In the genomic region with DNA sequence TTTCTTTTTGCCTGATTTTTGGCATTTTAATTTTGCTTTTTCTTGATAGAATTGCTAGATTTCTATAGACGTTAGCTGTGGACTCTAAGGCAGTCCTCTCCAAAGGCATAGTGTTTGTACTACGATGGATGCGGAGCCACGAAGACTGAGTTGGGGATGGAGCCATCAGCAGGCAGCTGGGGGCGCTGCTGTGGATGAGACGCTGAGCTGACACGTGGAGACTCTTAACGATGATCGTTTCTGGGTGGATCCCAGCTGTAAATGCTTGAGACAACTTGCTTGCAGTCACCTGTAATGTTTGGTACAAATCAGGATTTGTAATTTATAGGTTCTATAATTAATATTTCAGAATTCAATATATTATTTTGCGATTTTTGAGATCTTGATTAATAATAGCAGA, we compare ENCODE assay signal across 1 cellular context.
A peak's percentile ranks its signal among the peaks of the same experiment; 100 is the strongest.
TF ChIP-seq lines count a peak whose summit lies in the region.

No MANE protein-coding gene starts in this region.

TF ChIP-seq in HepG2, 621 proteins besides CTCF, POLR2A, EP300 and RAD21:
- TF ChIP-seq PLRG1 (conservative IDR thresholded peaks at IDR 0.05) (no peak), ZNF451 (CRISPR knock-in tag; IDR thresholded peaks at IDR 0.05) (no peak), GTF3A (CRISPR knock-in tag; conservative IDR thresholded peaks at IDR 0.05) (no peak), ZNF296 (CRISPR knock-in tag; conservative IDR thresholded peaks at IDR 0.05) (no peak), SUZ12 (IDR thresholded peaks at IDR 0.05; ENCODE audit: low read depth, low read length) (no peak), KLF9 (CRISPR knock-in tag; IDR thresholded peaks at IDR 0.05; ENCODE audit: low read depth) (no peak), KLF11 (CRISPR knock-in tag; IDR thresholded peaks at IDR 0.05) (no peak), ZBTB38 (CRISPR knock-in tag; IDR thresholded peaks at IDR 0.05) (0 out of 2 replicates have a peak, but pooled peaks have one; percentile 71), NFATC3 (CRISPR knock-in tag; IDR thresholded peaks at IDR 0.05) (no peak), ZNF569 (CRISPR knock-in tag; IDR thresholded peaks at IDR 0.05; ENCODE audit: borderline replicate concordance) (no peak), NR2F6 (IDR thresholded peaks at IDR 0.05) (no peak), NR2F6 (CRISPR knock-in tag; IDR thresholded peaks at IDR 0.05) (peak; percentile 8; the same call in 1 of the 2 replicates), HOXA3 (CRISPR knock-in tag; IDR thresholded peaks at IDR 0.05) (no peak), AGO2 (optimal IDR thresholded peaks at IDR 0.05; ENCODE audit: low read depth, low read length) (no peak), ZSCAN30 (CRISPR knock-in tag; IDR thresholded peaks at IDR 0.05) (no peak), DNMT3B (CRISPR knock-in tag; conservative IDR thresholded peaks at IDR 0.05) (no peak), STAG1 (CRISPR knock-in tag; IDR thresholded peaks at IDR 0.05) (no peak), NKX3-1 (CRISPR knock-in tag; IDR thresholded peaks at IDR 0.05) (no peak), ELF4 (CRISPR knock-in tag; IDR thresholded peaks at IDR 0.05; ENCODE audit: borderline replicate concordance) (no peak), TOPORS (CRISPR knock-in tag; IDR thresholded peaks at IDR 0.05) (no peak), NFE2L1 (CRISPR knock-in tag; IDR thresholded peaks at IDR 0.05; ENCODE audit: borderline replicate concordance) (no peak), GFI1 (CRISPR knock-in tag; IDR thresholded peaks at IDR 0.05; ENCODE audit: borderline replicate concordance) (no peak), KLF6 (CRISPR knock-in tag; IDR thresholded peaks at IDR 0.05) (no peak), ZNF572 (CRISPR knock-in tag; IDR thresholded peaks at IDR 0.05) (no peak), ARNT2 (CRISPR knock-in tag; IDR thresholded peaks at IDR 0.05; ENCODE audit: low read depth) (no peak), NRL (CRISPR knock-in tag; IDR thresholded peaks at IDR 0.05; ENCODE audit: borderline replicate concordance) (no peak), ZNF841 (CRISPR knock-in tag; IDR thresholded peaks at IDR 0.05; ENCODE audit: borderline replicate concordance) (no peak), ZFP82 (CRISPR knock-in tag; IDR thresholded peaks at IDR 0.05; ENCODE audit: borderline replicate concordance) (no peak), SNAPC2 (CRISPR knock-in tag; IDR thresholded peaks at IDR 0.05) (no peak), TAF1 (CRISPR knock-in tag; IDR thresholded peaks at IDR 0.05) (no peak), TSC22D2 (CRISPR knock-in tag; IDR thresholded peaks at IDR 0.05; ENCODE audit: borderline replicate concordance) (no peak), SMARCE1 (IDR thresholded peaks at IDR 0.05; ENCODE audit: borderline replicate concordance) (no peak)
- TF ChIP-seq, protein P1, sequence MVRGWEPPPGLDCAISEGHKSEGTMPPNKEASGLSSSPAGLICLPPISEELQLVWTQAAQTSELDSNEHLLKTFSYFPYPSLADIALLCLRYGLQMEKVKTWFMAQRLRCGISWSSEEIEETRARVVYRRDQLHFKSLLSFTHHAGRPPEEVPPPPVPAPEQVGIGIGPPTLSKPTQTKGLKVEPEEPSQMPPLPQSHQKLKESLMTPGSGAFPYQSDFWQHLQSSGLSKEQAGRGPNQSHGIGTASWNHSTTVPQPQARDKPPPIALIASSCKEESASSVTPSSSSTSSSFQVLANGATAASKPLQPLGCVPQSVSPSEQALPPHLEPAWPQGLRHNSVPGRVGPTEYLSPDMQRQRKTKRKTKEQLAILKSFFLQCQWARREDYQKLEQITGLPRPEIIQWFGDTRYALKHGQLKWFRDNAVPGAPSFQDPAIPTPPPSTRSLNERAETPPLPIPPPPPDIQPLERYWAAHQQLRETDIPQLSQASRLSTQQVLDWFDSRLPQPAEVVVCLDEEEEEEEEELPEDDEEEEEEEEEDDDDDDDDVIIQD (CRISPR knock-in tag; IDR thresholded peaks at IDR 0.05; ENCODE audit: low read depth) = 0 out of 2 replicates have a peak, but pooled peaks have one; percentile 24
- TF ChIP-seq, protein P2, sequence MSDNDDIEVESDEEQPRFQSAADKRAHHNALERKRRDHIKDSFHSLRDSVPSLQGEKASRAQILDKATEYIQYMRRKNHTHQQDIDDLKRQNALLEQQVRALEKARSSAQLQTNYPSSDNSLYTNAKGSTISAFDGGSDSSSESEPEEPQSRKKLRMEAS (IDR thresholded peaks at IDR 0.05) = peak; percentile 60
- TF ChIP-seq, protein P3, sequence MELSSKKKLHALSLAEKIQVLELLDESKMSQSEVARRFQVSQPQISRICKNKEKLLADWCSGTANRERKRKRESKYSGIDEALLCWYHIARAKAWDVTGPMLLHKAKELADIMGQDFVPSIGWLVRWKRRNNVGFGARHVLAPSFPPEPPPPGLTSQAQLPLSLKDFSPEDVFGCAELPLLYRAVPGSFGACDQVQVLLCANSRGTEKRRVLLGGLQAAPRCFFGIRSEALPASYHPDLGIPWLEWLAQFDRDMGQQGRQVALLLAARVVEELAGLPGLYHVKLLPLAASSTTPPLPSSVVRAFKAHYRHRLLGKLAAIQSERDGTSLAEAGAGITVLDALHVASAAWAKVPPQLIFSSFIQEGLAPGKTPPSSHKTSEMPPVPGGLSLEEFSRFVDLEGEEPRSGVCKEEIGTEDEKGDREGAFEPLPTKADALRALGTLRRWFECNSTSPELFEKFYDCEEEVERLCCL (CRISPR knock-in tag; IDR thresholded peaks at IDR 0.05; ENCODE audit: borderline replicate concordance) = no peak
